In genomic region chr3:130832401-130832746, GRCh38 we compare ENCODE assay signal across 6 cellular contexts.
DNase-seq lines count a peak whose midpoint lies in the region; ATAC-seq, FAIRE-seq and TF ChIP-seq lines count a peak whose summit lies in the region.
"Not testable (repeated sequence)": the region's sequence is repeated elsewhere in the genome, so short reads cannot be mapped to it uniquely, and the experiment has no call there.

No MANE protein-coding gene starts in this region.

- H3K4me1 Mint-ChIP-seq in H9 = peaks cover 52% of the 10 kb centered on the region in 2 experiments
- not testable (repeated sequence) for H3K4me1 Mint-ChIP-seq in T-helper 17 cell; neural progenitor cell; progenitor cell of endocrine pancreas (ENCODE audit: low read depth)

- not testable (repeated sequence) for H3K9me3 Mint-ChIP-seq in H9; neural progenitor cell; progenitor cell of endocrine pancreas (ENCODE audit: low read depth)

- H4K5ac ChIP-seq in H9 (ENCODE audit: insufficient read length, low read depth, low read length) = not testable (repeated sequence)

- POLR2A ChIA-PET in K562 (lab: Yijun Ruan, JAX) = interaction anchor here (0.9 to 3.0 kb wide), 5 partner anchors 9 to 61 kb away, joined by 3 to 15 read pairs (median 4); no protein-coding TSS in a partner anchor

- not testable (repeated sequence) for H3K4ac ChIP-seq in H9 (ENCODE audit: low read depth, low read length)

- BruUV-seq in K562 (replicated peaks; lab: Mats Ljungman, UMichigan) = not testable (repeated sequence)

- not testable (repeated sequence) for H2AFZ ChIP-seq in H9 (ENCODE audit: low read length); hepatocyte
- H2AFZ ChIP-seq in K562 (ENCODE audit: low read depth, low read length) (peak overlapping the region; percentile 99), neural progenitor cell (replicated peaks) (peak overlapping the region; percentile 95)

- not testable (repeated sequence) for H3K4me3 Mint-ChIP-seq in H9; T-helper 17 cell; neural progenitor cell; progenitor cell of endocrine pancreas (ENCODE audit: low read depth)

- ATAC-seq in T-helper 17 cell, K562: not testable (repeated sequence)

- H3K18ac ChIP-seq in H9 (ENCODE audit: insufficient read length, low read depth, low read length) = not testable (repeated sequence)

- not testable (repeated sequence) for H3K36me3 ChIP-seq in K562 (ENCODE audit: control insufficient read depth, insufficient read depth, low read length); hepatocyte (replicated peaks; ENCODE audit: insufficient read depth, low read depth); neural progenitor cell

- H3K9ac ChIP-seq in H9 (ENCODE audit: extremely low read depth, insufficient read length, low read length); neural progenitor cell: not testable (repeated sequence)
- peak overlapping the region in 1 of 2 experiments; percentile 55; a peak in 1 of 4 replicates for H3K9ac ChIP-seq in K562 (ENCODE audit: insufficient read depth in 1 of 2, low read depth in 2 of 2, low read length in 2 of 2)

- WGBS in H9 (ENCODE audit: extremely low coverage, insufficient read length, low lambda C conversion rate) = no CpG with 5 or more reads among the region's 9 CpGs
- WGBS in K562 (ENCODE audit: insufficient coverage, low coverage, missing lambda C conversion rate) = 42% methylated on average over 4 of the region's 9 CpGs
- 66% methylated on average over 9 of the region's 9 CpGs for WGBS in hepatocyte (ENCODE audit: low lambda C conversion rate, missing lambda C conversion rate)

- not testable (repeated sequence) for H3K27ac ChIP-seq in H9 (ENCODE audit: insufficient read length, low read depth, low read length); K562 (ENCODE audit: extremely low read depth, low read depth, low read length); hepatocyte; neural progenitor cell

- not testable (repeated sequence) for DNase-seq in H9; T-helper 17 cell; K562 (ENCODE audit: extremely low read depth in 1 of 4, low spot score in 3 of 4); hepatocyte (ENCODE audit: low spot score); neural progenitor cell (ENCODE audit: low spot score); progenitor cell of endocrine pancreas (ENCODE audit: low spot score, unreplicated experiment)

- not testable (repeated sequence) for H3K27me3 Mint-ChIP-seq in H9 (ENCODE audit: low read depth); neural progenitor cell (ENCODE audit: insufficient read depth, low read depth); progenitor cell of endocrine pancreas
- peaks cover 14% of the 10 kb centered on the region for H3K27me3 Mint-ChIP-seq in T-helper 17 cell

- not testable (repeated sequence) for H2BK5ac ChIP-seq in H9 (ENCODE audit: insufficient read length, low read length)

- not testable (repeated sequence) for H2BK120ac ChIP-seq in H9 (ENCODE audit: low read depth, low read length, poor library complexity, severe bottlenecking)

- CTCF ChIA-PET in K562 (lab: Yijun Ruan, JAX; ENCODE audit: low intra/inter-chr PET ratio) = not testable (repeated sequence)

- not testable (repeated sequence) for H3F3A ChIP-seq in neural progenitor cell (ENCODE audit: low read depth)

- not testable (repeated sequence) for FAIRE-seq in K562 (lab: Jason Lieb, UNC)

- H2AK5ac ChIP-seq in H9 (ENCODE audit: insufficient read length, low read length) = not testable (repeated sequence)

- H2BK15ac ChIP-seq in H9 (ENCODE audit: low read depth, low read length) = not testable (repeated sequence)

- H3K9me2 ChIP-seq in hepatocyte (replicated peaks; ENCODE audit: insufficient read depth) = not testable (repeated sequence)

- not testable (repeated sequence) for H3K23me2 ChIP-seq in H9 (ENCODE audit: insufficient read length, low read depth, low read length, poor library complexity, severe bottlenecking)

- not testable (repeated sequence) for H3K23ac ChIP-seq in H9 (ENCODE audit: insufficient read length, low read depth, low read length)

- H4K20me1 ChIP-seq in H9 (ENCODE audit: control insufficient read depth, insufficient read depth, insufficient read length); K562 (replicated peaks; ENCODE audit: control insufficient read depth, insufficient read depth, low read length); hepatocyte (ENCODE audit: insufficient read depth, poor library complexity, severe bottlenecking); neural progenitor cell (ENCODE audit: low read depth): not testable (repeated sequence)

- in situ Hi-C loops in K562 (cut with MboI) = not testable (repeated sequence)

- H3K27ac Mint-ChIP-seq in H9 = peak overlapping the region in 2 of 3 experiments; percentile 61 to 73; a peak in 1 of 7 replicates
- peak overlapping the region; percentile 14 for H3K27ac Mint-ChIP-seq in T-helper 17 cell
- not testable (repeated sequence) for H3K27ac Mint-ChIP-seq in neural progenitor cell
- peak overlapping the region; percentile 74 for H3K27ac Mint-ChIP-seq in progenitor cell of endocrine pancreas

- not testable (repeated sequence) for TF ChIP-seq CTCF in H9 (conservative IDR thresholded peaks at IDR 0.05); K562 (IDR thresholded peaks at IDR 0.05 in 2 of 3, conservative IDR thresholded peaks at IDR 0.05 in 1 of 3; ENCODE audit: insufficient read depth in 2 of 3, low read depth in 1 of 3, low read length in 3 of 3); hepatocyte (IDR thresholded peaks at IDR 0.05; ENCODE audit: poor library complexity); neural progenitor cell (IDR thresholded peaks at IDR 0.05); progenitor cell of endocrine pancreas (IDR thresholded peaks at IDR 0.05; ENCODE audit: unreplicated experiment)

- not testable (repeated sequence) for H4K8ac ChIP-seq in H9 (replicated peaks; ENCODE audit: insufficient read length, low read depth, low read length)

- H3T11ph ChIP-seq in H9 (ENCODE audit: low read length) = not testable (repeated sequence)

- H2BK12ac ChIP-seq in H9 (ENCODE audit: insufficient read length, low read depth, low read length) = not testable (repeated sequence)

- H3K9me1 ChIP-seq in K562 (ENCODE audit: control insufficient read depth, insufficient read depth, low read length) = not testable (repeated sequence)

- not testable (repeated sequence) for H3K36me3 Mint-ChIP-seq in H9 (ENCODE audit: insufficient read depth in 1 of 3, low read depth in 3 of 3); T-helper 17 cell (ENCODE audit: low read depth); neural progenitor cell; progenitor cell of endocrine pancreas (ENCODE audit: insufficient read depth)

- not testable (repeated sequence) for H3K14ac ChIP-seq in H9 (ENCODE audit: insufficient read depth, low read length)

- not testable (repeated sequence) for H3K4me1 ChIP-seq in H9 (ENCODE audit: insufficient read depth, low read length); K562 (replicated peaks in 1 of 2; ENCODE audit: control insufficient read depth in 2 of 2, insufficient read depth in 2 of 2, low read length in 2 of 2); hepatocyte (ENCODE audit: insufficient read depth)
- H3K4me1 ChIP-seq in neural progenitor cell = peaks cover 23% of the 10 kb centered on the region

- not testable (repeated sequence) for TF ChIP-seq EP300 in K562 (IDR thresholded peaks at IDR 0.05; ENCODE audit: low read length)

- not testable (repeated sequence) for TF ChIP-seq RAD21 in K562 (CRISPR knock-in tag; conservative IDR thresholded peaks at IDR 0.05 in 1 of 2, IDR thresholded peaks at IDR 0.05 in 1 of 2)

- not testable (repeated sequence) for H3K27me3 ChIP-seq in H9 (ENCODE audit: insufficient read depth, low read length); K562 (ENCODE audit: control insufficient read depth in 2 of 2, insufficient read depth in 2 of 2, low read length in 2 of 2); hepatocyte; neural progenitor cell

- H3K4me2 ChIP-seq in H9 (ENCODE audit: insufficient read depth, insufficient read length, low read length); K562 (ENCODE audit: insufficient read depth, low read length); neural progenitor cell: not testable (repeated sequence)
- peak overlapping the region; percentile 34 for H3K4me2 ChIP-seq in hepatocyte

- not testable (repeated sequence) for TF ChIP-seq POLR2A in K562 (conservative IDR thresholded peaks at IDR 0.05)

- H3K4me3 ChIP-seq in K562, hepatocyte, neural progenitor cell: not testable (repeated sequence)

- intact Hi-C loops in K562 (cut with micrococcal nuclease) = loop anchor here (2.0 kb wide), 1 partner anchor 18 kb away; no protein-coding TSS in a partner anchor

- H3K79me1 ChIP-seq in H9 (ENCODE audit: insufficient read depth, low read depth, low read length, poor library complexity, severe bottlenecking) = not testable (repeated sequence)

- H3K9me3 ChIP-seq in H9 (ENCODE audit: control insufficient read depth, low read depth, low read length); T-helper 17 cell (ENCODE audit: control insufficient read depth, low read length, poor library complexity, severe bottlenecking); K562 (replicated peaks; ENCODE audit: control insufficient read depth, insufficient read depth, low read depth, low read length); hepatocyte (ENCODE audit: low read depth); neural progenitor cell (ENCODE audit: low read depth): not testable (repeated sequence)

- peak overlapping the region; percentile 14 for H2BK20ac ChIP-seq in H9 (ENCODE audit: low read depth, low read length, poor library complexity, severe bottlenecking)

- not testable (repeated sequence) for H4K91ac ChIP-seq in H9 (ENCODE audit: insufficient read length, low read depth, low read length)

- H3K79me2 ChIP-seq in H9 (ENCODE audit: insufficient read depth, low read length); K562 (ENCODE audit: control insufficient read depth, insufficient read depth, low read length); hepatocyte; neural progenitor cell (ENCODE audit: low read depth): not testable (repeated sequence)

- not testable (repeated sequence) for H3K56ac ChIP-seq in H9 (ENCODE audit: insufficient read length, low read depth, low read length)
